Comparison of ENCODE assay signal across 8 cellular contexts in genomic region chr17:38752930-38753506, GRCh38. TPM values are rescaled to one million over a fixed set of nuclear protein-coding genes. Genes with fewer than 3 reads are reported as not detected.
DNase-seq lines count a peak whose midpoint lies in the region; ATAC-seq and TF ChIP-seq lines count a peak whose summit lies in the region.

No MANE protein-coding gene starts in this region.

- H4K20me1 ChIP-seq in DND-41 (ENCODE audit: insufficient read depth, low read length) = peaks cover 15% of the 10 kb centered on the region

- H3K27ac ChIP-seq in DND-41 (ENCODE audit: low read length) (peak overlapping the region; percentile 93), ascending aorta (peak overlapping the region; percentile 86 to 89), urinary bladder (ENCODE audit: low read depth) (peak overlapping the region; percentile 55)

- peak overlapping the region; percentile 80 for H3K9ac ChIP-seq in DND-41 (ENCODE audit: low read depth, low read length)

- TF ChIP-seq CTCF in DND-41 (IDR thresholded peaks at IDR 0.05; ENCODE audit: borderline replicate concordance, extremely low read depth, low read length, poor library complexity, severe bottlenecking) = no peak
- no peak for TF ChIP-seq CTCF in ascending aorta (IDR thresholded peaks at IDR 0.05)
- TF ChIP-seq CTCF in lower leg skin (IDR thresholded peaks at IDR 0.05) = no peak
- no peak for TF ChIP-seq CTCF in GM13976 (IDR thresholded peaks at IDR 0.05; ENCODE audit: borderline replicate concordance, control extremely low read depth, extremely low read depth, insufficient read depth, missing control alignments)

- peak overlapping the region; percentile 37 to 88; a peak in 3 of 4 replicates for H3K4me3 ChIP-seq in DND-41 (ENCODE audit: low read depth in 1 of 2, low read length in 2 of 2)
- peak overlapping the region; percentile 79 to 93 for H3K4me3 ChIP-seq in ascending aorta
- peak overlapping the region; percentile 96 for H3K4me3 ChIP-seq in lower leg skin (ENCODE audit: low read depth, poor library complexity, severe bottlenecking)
- H3K4me3 ChIP-seq in urinary bladder (ENCODE audit: low read depth, low read length) = peak overlapping the region; percentile 82

- H3K4me1 ChIP-seq in DND-41 (ENCODE audit: insufficient read depth, low read length) (peaks cover 52% of the 10 kb centered on the region), ascending aorta (peaks cover 0 to 29% of the 10 kb centered on the region in 2 donors), urinary bladder (ENCODE audit: insufficient read depth) (no peaks in the 10 kb centered on the region)

- H3K4me2 ChIP-seq in DND-41 (ENCODE audit: insufficient read depth, low read length) = peak overlapping the region; percentile 93

- H3K79me2 ChIP-seq in DND-41 (ENCODE audit: insufficient read depth, low read length) = peaks cover 44% of the 10 kb centered on the region

- H2AFZ ChIP-seq in DND-41 (ENCODE audit: low read depth, low read length) = peak overlapping the region; percentile 93

- no peaks in the 10 kb centered on the region for H3K9me3 ChIP-seq in DND-41 (ENCODE audit: insufficient read depth, low read length, severe bottlenecking)
- H3K9me3 ChIP-seq in ascending aorta = no peaks in the 10 kb centered on the region

- ATAC-seq in DND-41 (ENCODE audit: insufficient read depth, low read depth) (peak; percentile 28), HG03039 (IDR thresholded peaks at IDR 0.05; ENCODE audit: unreplicated experiment) (peak; percentile 13)

- in situ Hi-C loops in GM13976 (cut with MboI; ENCODE audit: low sequenced_read_pairs, unreplicated experiment) = no loop called here

- H3K27me3 ChIP-seq in DND-41 (ENCODE audit: insufficient read depth, low read length, poor library complexity) (no peaks in the 10 kb centered on the region), ascending aorta (no peaks in the 10 kb centered on the region)

- no peak for DNase-seq in DND-41
- DNase-seq in ascending aorta (ENCODE audit: low spot score in 2 of 2) = no peak
- DNase-seq in lower leg skin (ENCODE audit: low spot score in 2 of 2) = peak in 1 of 2 donors; percentile 85
- DNase-seq in GM13976 (ENCODE audit: low spot score) = no peak
- no peak for DNase-seq in NCI-H1092 treated with DMSO at 0.1 percent for 48 hours (lab: John Stamatoyannopoulos, UW)
- DNase-seq in cerebellar nuclear complex (lab: John Stamatoyannopoulos, UW) = no peak

- TF ChIP-seq POLR2A in lower leg skin (IDR thresholded peaks at IDR 0.05) = no peak

- WGBS in lower leg skin, 2 donors = 7 to 12% methylated on average over 18 to 28 of the region's 32 CpGs
- 5% methylated on average over 32 of the region's 32 CpGs for WGBS in urinary bladder

- intact Hi-C loops in ascending aorta (cut with DNase I) (loop anchor here (1.0 to 2.0 kb wide), 5 partner anchors 23 to 401 kb away; partner anchors contain the start of genes CISD3 and RPL23), lower leg skin (cut with DNase I; ENCODE audit: low total_unique reads) (no loop called here)

- H3K36me3 ChIP-seq in DND-41 (ENCODE audit: insufficient read depth, low read length) = peaks cover 46% of the 10 kb centered on the region
- peaks cover 28 to 30% of the 10 kb centered on the region in 2 donors for H3K36me3 ChIP-seq in ascending aorta
- H3K36me3 ChIP-seq in urinary bladder (ENCODE audit: insufficient read depth) = peaks cover 4% of the 10 kb centered on the region

RNA-seq across cellular contexts. Expression of gene PSMB3, which starts 0.5 kb away (rescaled TPM):
- 189 TPM for total RNA-seq in ascending aorta
- total RNA-seq in lower leg skin = 100 to 1,000 TPM; 115 to 149 (median 139) TPM
- 97.5 TPM for total RNA-seq in urinary bladder
- 202 TPM for polyA plus RNA-seq in urinary bladder

RNA-seq across cellular contexts. Expression of gene PCGF2, which starts 4.9 kb away (rescaled TPM):
- total RNA-seq in ascending aorta (64.8 TPM), lower leg skin (10 to 100 TPM in 1 of 4 donors, 1 to 10 TPM in 3; 7.5 to 11.4 (median 8.6) TPM), urinary bladder (8.2 TPM)
- polyA plus RNA-seq in urinary bladder = 26.5 TPM

RNA-seq across cellular contexts. Expression of gene CISD3, which starts 22.9 kb away (rescaled TPM):
- total RNA-seq in ascending aorta = 27.6 TPM
- 1 to 10 TPM; 3.7 to 7.8 (median 5.4) TPM for total RNA-seq in lower leg skin
- 1.6 TPM for total RNA-seq in urinary bladder
- polyA plus RNA-seq in urinary bladder = 40.6 TPM

RNA-seq across cellular contexts. Expression of gene PIP4K2B, which starts 46.3 kb away (rescaled TPM):
- total RNA-seq in ascending aorta (45.0 TPM), lower leg skin (10 to 100 TPM; 19.5 to 45.4 (median 33.6) TPM), urinary bladder (47.0 TPM)
- 35.8 TPM for polyA plus RNA-seq in urinary bladder

RNA-seq across cellular contexts. Expression of gene MLLT6, which starts 47.9 kb away (rescaled TPM):
- total RNA-seq in ascending aorta = 100 TPM
- 10 to 100 TPM; 46.1 to 85.0 (median 54.0) TPM for total RNA-seq in lower leg skin
- total RNA-seq in urinary bladder = 38.5 TPM
- 67.8 TPM for polyA plus RNA-seq in urinary bladder
